8 cellular contexts compared by ENCODE assay signal in the genomic region with DNA sequence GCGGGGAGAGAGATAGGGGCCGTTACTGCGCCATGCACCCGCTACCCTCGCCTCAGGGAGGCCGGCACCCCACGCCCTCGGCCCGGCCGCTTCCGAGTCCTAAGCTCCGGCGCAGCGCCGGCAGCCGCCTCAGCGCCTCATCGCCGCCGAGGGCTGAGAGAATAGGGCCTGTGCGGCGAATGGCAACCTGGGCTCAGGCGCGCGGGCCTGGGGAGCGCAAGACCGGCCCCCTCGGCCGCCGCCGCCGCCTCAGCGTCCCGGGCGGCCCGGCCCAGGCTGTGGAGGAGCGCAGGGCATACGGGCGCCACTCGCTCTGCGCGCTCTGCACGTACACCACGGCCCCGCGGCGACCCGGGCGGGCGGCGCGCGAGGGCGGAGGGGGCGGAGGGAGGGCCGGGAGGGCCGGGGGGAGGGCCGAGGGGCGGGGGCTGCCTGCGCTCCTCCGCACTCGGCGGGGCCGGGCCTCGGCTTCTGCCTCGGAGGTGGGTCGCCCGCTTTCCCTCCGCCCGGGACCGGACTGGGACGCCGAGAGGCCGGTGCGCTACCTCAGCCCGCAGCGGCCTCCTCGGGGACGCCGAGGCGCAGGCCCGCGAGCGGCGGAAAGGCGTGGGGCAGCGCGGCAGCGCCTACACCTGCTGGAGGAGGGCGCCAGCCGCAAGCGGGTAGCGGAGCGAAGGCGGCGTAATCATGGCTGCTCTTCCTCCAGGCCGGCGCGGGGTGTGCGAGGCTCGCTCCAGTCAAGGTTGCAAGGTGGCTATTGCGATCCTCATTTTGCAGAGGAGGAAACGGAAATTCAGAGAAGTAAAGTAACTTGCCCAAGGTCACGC. TPM values are rescaled to one million over a fixed set of nuclear protein-coding genes. Genes with fewer than 3 reads are reported as not detected.
A peak's percentile ranks its signal among the peaks of the same experiment; 100 is the strongest.
DNase-seq lines count a peak whose midpoint lies in the region; ATAC-seq and TF ChIP-seq lines count a peak whose summit lies in the region.

Gene EGLN1, minus strand, starts transcription at position 317 of the 827 bp plus-strand sequence. CDS start 399 bp downstream, outside the sequence.

- TF ChIP-seq CTCF in DOHH2 (IDR thresholded peaks at IDR 0.05; ENCODE audit: low read depth, low read length, poor library complexity, severe bottlenecking) (peak; percentile 43), KMS-11 (conservative IDR thresholded peaks at IDR 0.05; ENCODE audit: low read depth, low read length) (peak; percentile 26; the same call in 1 of the 2 replicates), fibroblast of lung (conservative IDR thresholded peaks at IDR 0.05 in 1 of 2, IDR thresholded peaks at IDR 0.05 in 1 of 2; ENCODE audit: low read depth in 1 of 2, low read length in 2 of 2) (peak; percentile 9 to 20), natural killer cell (IDR thresholded peaks at IDR 0.05) (no peak)

- peak; percentile 72 for ATAC-seq in GM21786 (IDR thresholded peaks at IDR 0.05; ENCODE audit: unreplicated experiment)
- ATAC-seq in natural killer cell, result peak; percentile 82 to 92 (median 85)

- H3K4me2 ChIP-seq in DOHH2 (ENCODE audit: low read length), result peak within 1 kb of the TSS; percentile 78
- peak within 1 kb of the TSS; percentile 97 for H3K4me2 ChIP-seq in KMS-11
- H3K4me2 ChIP-seq in fibroblast of lung (ENCODE audit: extremely low read depth, insufficient read depth, low read length), result peak within 1 kb of the TSS; percentile 74

- H3K27ac Mint-ChIP-seq in natural killer cell, result peak within 1 kb of the TSS; percentile 54 to 61

- H3K4me1 Mint-ChIP-seq in natural killer cell, result peaks cover 40 to 45% of the 10 kb centered on the region in 2 donors

- H2AFZ ChIP-seq in KMS-11 (ENCODE audit: low read depth) (peak within 1 kb of the TSS; percentile 81), fibroblast of lung (ENCODE audit: low read length) (peak within 1 kb of the TSS; percentile 87)

- H3K4me3 ChIP-seq in DOHH2 (ENCODE audit: low read length) (peak within 1 kb of the TSS; percentile 85), KMS-11 (IDR thresholded peaks at IDR 0.05; ENCODE audit: insufficient read depth, low read depth, low read length) (peak within 1 kb of the TSS; percentile 37), fibroblast of lung (replicated peaks in 1 of 4; ENCODE audit: control extremely low read depth in 1 of 4, insufficient read depth in 1 of 4, low read depth in 3 of 4, low read length in 4 of 4) (peak within 1 kb of the TSS; percentile 65 to 95 (median 84))

- H3K36me3 ChIP-seq in DOHH2 (ENCODE audit: control insufficient read depth, low read length), result peaks cover 20% of the 10 kb centered on the region
- no peaks in the 10 kb centered on the region for H3K36me3 ChIP-seq in KMS-11 (ENCODE audit: insufficient read depth)
- H3K36me3 ChIP-seq in fibroblast of lung (ENCODE audit: control insufficient read depth, insufficient read depth, low read length), result no peaks in the 10 kb centered on the region

- H3K9me2 ChIP-seq in DOHH2 (replicated peaks; ENCODE audit: control insufficient read depth, low read length), result no peaks in the 10 kb centered on the region

- H3K9ac ChIP-seq in KMS-11, result peak within 1 kb of the TSS; percentile 78
- H3K9ac ChIP-seq in fibroblast of lung (ENCODE audit: insufficient read depth, low read length), result peak within 1 kb of the TSS; percentile 85

- H3K27me3 Mint-ChIP-seq in natural killer cell (ENCODE audit: low read depth in 2 of 2), result peaks cover 0 to 9% of the 10 kb centered on the region in 2 donors

- peak; percentile 91 for DNase-seq in RPMI8226
- peak; percentile 65 to 77 for DNase-seq in activated T-helper 1 cell treated with anti-CD3 and anti-CD28 coated beads, Interleukin-2, amount 50 U/mL, for 16 hours (ENCODE audit: low read depth in 1 of 2, low spot score in 1 of 2)
- DNase-seq in fibroblast of lung (ENCODE audit: low read depth in 2 of 2), result peak; percentile 88 to 89
- peak; percentile 71 for DNase-seq in natural killer cell
- DNase-seq in stimulated activated naive CD4-positive, alpha-beta T cell (lab: John Stamatoyannopoulos, UW), result peak; percentile 70 to 94 (median 80)

- H3K9me3 Mint-ChIP-seq in natural killer cell, result no peaks in the 10 kb centered on the region

- H3K79me2 ChIP-seq in DOHH2 (ENCODE audit: control insufficient read depth, low read length) (peaks cover 41% of the 10 kb centered on the region), KMS-11 (ENCODE audit: insufficient read depth, low read depth) (peaks cover 40% of the 10 kb centered on the region), fibroblast of lung (ENCODE audit: control insufficient read depth, insufficient read depth, low read length) (peaks cover 40% of the 10 kb centered on the region)

- H3K4me1 ChIP-seq in DOHH2 (ENCODE audit: control insufficient read depth, low read length) (peaks cover 35% of the 10 kb centered on the region), KMS-11 (ENCODE audit: low read depth, poor library complexity, severe bottlenecking) (peaks cover 31% of the 10 kb centered on the region), fibroblast of lung (ENCODE audit: control insufficient read depth, extremely low read depth, insufficient read depth, low read length) (peaks cover 4% of the 10 kb centered on the region)

- H3K27me3 ChIP-seq in DOHH2 (ENCODE audit: control insufficient read depth, low read length) (peaks cover 18% of the 10 kb centered on the region), KMS-11 (ENCODE audit: insufficient read depth, low read depth) (no peaks in the 10 kb centered on the region), fibroblast of lung (ENCODE audit: control insufficient read depth, insufficient read depth, low read length) (no peaks in the 10 kb centered on the region)

- peak within 1 kb of the TSS; percentile 88 for H3K4me3 Mint-ChIP-seq in natural killer cell

- intact Hi-C loops in natural killer cell (cut with micrococcal nuclease), result loop anchor here (2.0 to 5.0 kb wide), 2 partner anchors 40 to 107 kb away; partner anchors contain the start of gene TSNAX

- H3K27ac ChIP-seq in DOHH2 (ENCODE audit: low read depth, low read length) (peak within 1 kb of the TSS; percentile 69), KMS-11 (peak within 1 kb of the TSS; percentile 91), fibroblast of lung (ENCODE audit: insufficient read depth, low read length) (peak within 1 kb of the TSS; percentile 78)

- H3F3A ChIP-seq in DOHH2 (ENCODE audit: control insufficient read depth, insufficient read depth), result peaks cover 5% of the 10 kb centered on the region; the same call in 1 of the 2 replicates

- H4K20me1 ChIP-seq in DOHH2 (ENCODE audit: control insufficient read depth, insufficient read depth, low read depth, low read length) (peaks cover 25% of the 10 kb centered on the region), KMS-11 (ENCODE audit: insufficient read depth) (no peaks in the 10 kb centered on the region), fibroblast of lung (ENCODE audit: control insufficient read depth, extremely low read depth, insufficient read depth, low read length) (no peaks in the 10 kb centered on the region)

- no peaks in the 10 kb centered on the region for H3K9me3 ChIP-seq in DOHH2 (ENCODE audit: control insufficient read depth, insufficient read depth, low read length)
- H3K9me3 ChIP-seq in fibroblast of lung (ENCODE audit: control insufficient read depth, insufficient read depth, low read depth, low read length), result no peaks in the 10 kb centered on the region

- no peaks in the 10 kb centered on the region for H3K36me3 Mint-ChIP-seq in natural killer cell

RNA-seq across cellular contexts. Expression of gene EGLN1, which starts in this region (rescaled TPM):
- total RNA-seq in fibroblast of lung (47.8 and 50.9 TPM in 2 replicates), natural killer cell (10 to 100 TPM; 14.2 to 27.5 (median 24.5) TPM)
- polyA plus RNA-seq in fibroblast of lung, result 28.0 and 49.3 TPM in 2 replicates
- 17.1 and 31.6 TPM in 2 replicates for polyA plus RNA-seq in fibroblast of lung (2012)
- polyA minus RNA-seq in fibroblast of lung (ENCODE audit: low replicate concordance), result 3.0 and 3.9 TPM in 2 replicates

Comparison
In these comparisons a context has a peak if more than half of its experiments do, and no peak if none do; other contexts are left out.
1. Peak in every context shown above with its lines: DNase-seq, ATAC-seq, H3K4me3 ChIP-seq and H3K27ac ChIP-seq.